Comparison of ENCODE assay signal across 20 cellular contexts in the genomic region with DNA sequence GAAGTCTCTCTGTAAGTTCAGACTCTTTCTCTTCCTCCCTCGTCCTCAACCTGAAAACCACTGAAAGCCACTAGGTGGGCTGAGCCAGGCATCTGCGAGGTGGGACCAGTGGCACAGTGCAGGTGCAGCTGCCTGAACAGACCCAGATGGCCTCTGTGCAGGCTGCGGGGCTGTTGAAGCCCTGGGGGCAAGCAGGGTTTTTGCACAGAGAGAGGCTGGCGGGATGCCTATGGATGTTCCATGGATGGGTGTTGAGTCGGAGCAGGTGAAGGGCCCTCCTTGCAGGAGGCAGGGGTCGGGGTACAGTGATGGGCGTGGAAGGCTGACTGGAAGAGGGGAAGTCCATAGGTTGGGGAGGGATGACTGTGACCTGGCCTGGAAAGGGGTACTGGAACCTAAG.
DNase-seq lines count a peak whose midpoint lies in the region; ATAC-seq and TF ChIP-seq lines count a peak whose summit lies in the region.
"Had no signal": no experiment of that assay in that cellular context is flagged by ENCODE, and none has a peak within 500 bp of the region (broad histone marks: within the 10 kb centered on the region; RNA-seq: fewer than 3 reads in every experiment).

No MANE protein-coding gene starts in this region.

- H3K9ac ChIP-seq in OCI-LY1 (ENCODE audit: low read length), result no peak overlapping the region

- ATAC-seq in stimulated activated naive CD8-positive, alpha-beta T cell treated with anti-CD3 and anti-CD28 coated beads, Interleukin-15, amount 100 ng/mL, for 72 hours, result peak; percentile 12
- ATAC-seq in stimulated activated naive CD8-positive, alpha-beta T cell treated with anti-CD3 and anti-CD28 coated beads, Interleukin-15, Interleukin-2, amounts not matched to agents 100 U/mL and 50 U/mL, for 24 hours, result no peak
- ATAC-seq in upper lobe of right lung, result peak; percentile 19
- no peak for ATAC-seq in HG02642 (IDR thresholded peaks at IDR 0.05; ENCODE audit: poor library complexity, unreplicated experiment)
- ATAC-seq: A549, GM23338, HCT116 had no signal

- 0 out of 2 replicates have a peak, but pooled peaks cover 3% of the 10 kb centered on the region for H3F3A ChIP-seq in OCI-LY1 (ENCODE audit: insufficient read depth, low read length)

- no peaks in the 10 kb centered on the region for H3K9me2 ChIP-seq in OCI-LY1 (ENCODE audit: low read depth, low read length)

- H3K27me3 ChIP-seq in OCI-LY1 (ENCODE audit: insufficient read depth, low read length), result no peaks in the 10 kb centered on the region
- no peaks in the 10 kb centered on the region for H3K27me3 ChIP-seq in upper lobe of right lung

- intact Hi-C loops in upper lobe of right lung (cut with DNase I), result no loop called here

- H3K27ac Mint-ChIP-seq in stimulated activated naive CD8-positive, alpha-beta T cell treated with anti-CD3 and anti-CD28 coated beads, Interleukin-15, amount 100 ng/mL, for 72 hours, result peak overlapping the region in 1 of 2 donors; percentile 5
- H3K27ac Mint-ChIP-seq: CD4-positive, alpha-beta memory T cell; GM23338 had no signal

- H3K79me2 ChIP-seq in OCI-LY1 (ENCODE audit: insufficient read depth, low read length), result no peaks in the 10 kb centered on the region

- no peaks in the 10 kb centered on the region; the same call in 1 of the 2 replicates for H3K9me3 ChIP-seq in OCI-LY1 (ENCODE audit: low read length)
- H3K9me3 ChIP-seq in upper lobe of right lung, result no peaks in the 10 kb centered on the region
- H3K9me3 ChIP-seq: A549 had no signal

- H3K27ac ChIP-seq in OCI-LY1 (ENCODE audit: low read depth, low read length, poor library complexity, severe bottlenecking), result peak overlapping the region; percentile 11
- no peak overlapping the region for H3K27ac ChIP-seq in upper lobe of right lung
- H3K27ac ChIP-seq: A549 had no signal

- peaks cover 0 to 8% of the 10 kb centered on the region in 2 donors for H3K9me3 Mint-ChIP-seq in stimulated activated naive CD8-positive, alpha-beta T cell treated with anti-CD3 and anti-CD28 coated beads, Interleukin-15, amount 100 ng/mL, for 72 hours
- H3K9me3 Mint-ChIP-seq: GM23338, H9 had no signal

- no peak overlapping the region for H3K4me2 ChIP-seq in OCI-LY1 (ENCODE audit: low read length)
- H3K4me2 ChIP-seq: A549, GM23338 had no signal

- no peaks in the 10 kb centered on the region for H4K20me1 ChIP-seq in OCI-LY1 (ENCODE audit: insufficient read depth, low read length)

- H3K36me3 ChIP-seq in OCI-LY1 (ENCODE audit: insufficient read depth, low read length), result no peaks in the 10 kb centered on the region
- no peaks in the 10 kb centered on the region for H3K36me3 ChIP-seq in upper lobe of right lung

- H3K4me1 Mint-ChIP-seq in stimulated activated naive CD8-positive, alpha-beta T cell treated with anti-CD3 and anti-CD28 coated beads, Interleukin-15, amount 100 ng/mL, for 72 hours, result no peaks in the 10 kb centered on the region
- H3K4me1 Mint-ChIP-seq: CD4-positive, alpha-beta memory T cell had no signal

- DNase-seq in stimulated activated naive CD8-positive, alpha-beta T cell treated with anti-CD3 and anti-CD28 coated beads, Interleukin-15, amount 100 ng/mL, for 72 hours, result no peak
- no peak for DNase-seq in stimulated activated naive CD8-positive, alpha-beta T cell treated with anti-CD3 and anti-CD28 coated beads, Interleukin-15, Interleukin-2, amounts not matched to agents 100 U/mL and 50 U/mL, for 24 hours
- DNase-seq in upper lobe of right lung, result no peak
- DNase-seq in NCI-H2227 treated with DMSO at 0.1 percent for 48 hours (lab: John Stamatoyannopoulos, UW), result no peak
- DNase-seq: 8988T; ACHN; AML-193; C1 segment of cervical spinal cord; Calu3; CD4-positive, alpha-beta memory T cell; COR-L47; DMS53; DMS79 treated with DMSO at 0.1 percent for 48 hours; GF-D8; H9 had no signal

- no peak overlapping the region for H3K4me3 Mint-ChIP-seq in stimulated activated naive CD8-positive, alpha-beta T cell treated with anti-CD3 and anti-CD28 coated beads, Interleukin-15, amount 100 ng/mL, for 72 hours
- H3K4me3 Mint-ChIP-seq: CD4-positive, alpha-beta memory T cell; GM23338; H9 had no signal

- H3K4me1 ChIP-seq in OCI-LY1 (ENCODE audit: insufficient read depth, low read length, severe bottlenecking) (peaks cover 52% of the 10 kb centered on the region), upper lobe of right lung (no peaks in the 10 kb centered on the region)
- H3K4me1 ChIP-seq: A549 had no signal

- TF ChIP-seq CTCF in OCI-LY1 (IDR thresholded peaks at IDR 0.05; ENCODE audit: low read length) (peak; percentile 7; the same call in 1 of the 2 replicates), upper lobe of right lung (IDR thresholded peaks at IDR 0.05) (no peak)

- no peak overlapping the region for H2AFZ ChIP-seq in OCI-LY1 (ENCODE audit: low read length)
- H2AFZ ChIP-seq: GM23338 had no signal

- H3K27me3 Mint-ChIP-seq in stimulated activated naive CD8-positive, alpha-beta T cell treated with anti-CD3 and anti-CD28 coated beads, Interleukin-15, amount 100 ng/mL, for 72 hours, result no peaks in the 10 kb centered on the region
- H3K27me3 Mint-ChIP-seq: CD4-positive, alpha-beta memory T cell had no signal

- H3K4me3 ChIP-seq in OCI-LY1 (ENCODE audit: low read depth, low read length, poor library complexity, severe bottlenecking) (no peak overlapping the region), upper lobe of right lung (no peak overlapping the region)
- H3K4me3 ChIP-seq: A549, GM23338 had no signal

Comparison
In these comparisons a context has a peak if more than half of its experiments do, and no peak if none do; other contexts are left out.
1. ATAC-seq: peak in stimulated activated naive CD8-positive, alpha-beta T cell treated with anti-CD3 and anti-CD28 coated beads, Interleukin-15, amount 100 ng/mL, for 72 hours (single experiment) and upper lobe of right lung (single experiment); none in stimulated activated naive CD8-positive, alpha-beta T cell treated with anti-CD3 and anti-CD28 coated beads, Interleukin-15, Interleukin-2, amounts not matched to agents 100 U/mL and 50 U/mL, for 24 hours (single experiment) and HG02642 (single experiment).